In the genomic region with DNA sequence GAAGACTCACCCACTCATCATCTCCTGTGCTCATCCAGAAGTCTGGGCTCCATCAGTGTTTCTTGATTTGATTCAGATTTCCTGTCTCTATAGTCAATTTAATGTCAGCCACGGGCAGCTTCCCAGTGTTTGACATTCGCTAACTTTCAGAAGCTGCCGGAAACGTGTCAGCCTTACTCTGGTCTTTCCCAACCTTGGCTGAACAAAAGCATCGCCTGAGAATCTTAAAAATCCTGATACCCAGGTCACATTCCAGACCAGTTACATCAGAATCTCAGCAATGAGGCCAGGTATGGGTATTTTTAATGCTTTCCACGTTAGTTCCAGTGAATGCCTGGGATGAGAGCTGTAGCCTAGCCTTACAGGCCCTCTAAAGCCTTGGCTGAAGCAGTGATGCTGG, we compare ENCODE assay signal across 24 cellular contexts.
DNase-seq lines count a peak whose midpoint lies in the region; ATAC-seq, FAIRE-seq and TF ChIP-seq lines count a peak whose summit lies in the region.
"Had no signal": no experiment of that assay in that cellular context is flagged by ENCODE, and none has a peak within 500 bp of the region (broad histone marks: within the 10 kb centered on the region; RNA-seq: fewer than 3 reads in every experiment).

No MANE protein-coding gene starts in this region.

- H3K4me3 ChIP-seq in ACC112 (ENCODE audit: low read depth, low read length), result peak overlapping the region; percentile 60; the same call in 1 of the 2 replicates
- no peak overlapping the region for H3K4me3 ChIP-seq in astrocyte (ENCODE audit: insufficient read depth, low read depth, low read length)
- H3K4me3 ChIP-seq in naive thymus-derived CD4-positive, alpha-beta T cell (ENCODE audit: low read length), result no peak overlapping the region
- H3K4me3 ChIP-seq: esophagus muscularis mucosa, SK-N-MC, testis had no signal

- no peaks in the 10 kb centered on the region; the same call in 1 of the 2 replicates for H3K36me3 Mint-ChIP-seq in HFFc6 (ENCODE audit: low read depth)
- no peaks in the 10 kb centered on the region for H3K36me3 Mint-ChIP-seq in astrocyte (ENCODE audit: low read depth, unreplicated experiment)
- H3K36me3 Mint-ChIP-seq in naive thymus-derived CD4-positive, alpha-beta T cell, result no peaks in the 10 kb centered on the region
- H3K36me3 Mint-ChIP-seq: activated CD8-positive, alpha-beta memory T cell treated with anti-CD3 and anti-CD28 coated beads, Interleukin-2, amount 10 ng/mL, durations not matched to agents 7 days and 5 days; CD14-positive monocyte had no signal

- H3K4me2 ChIP-seq in astrocyte (ENCODE audit: low read length), result peak overlapping the region; percentile 32

- H3K9me3 Mint-ChIP-seq in HFFc6, result no peaks in the 10 kb centered on the region
- no peaks in the 10 kb centered on the region for H3K9me3 Mint-ChIP-seq in astrocyte (ENCODE audit: unreplicated experiment)
- H3K9me3 Mint-ChIP-seq in naive thymus-derived CD4-positive, alpha-beta T cell, result peaks cover 0 to 3% (median 0%) of the 10 kb centered on the region in 11 donors
- H3K9me3 Mint-ChIP-seq: activated T-helper 2 cell treated with anti-CD3 and anti-CD28 coated beads, Interferon-gamma antibody, Interleukin-2, Interleukin-4, amounts not matched to agents 10 μg/mL and 5 μg/mL and 100 μg/mL, durations not matched to agents 14 hours and 24 hours and 36 hours had no signal

- no peak overlapping the region for H3K9ac ChIP-seq in astrocyte (ENCODE audit: low read length)

- no peaks in the 10 kb centered on the region for H3K27me3 Mint-ChIP-seq in HFFc6 (ENCODE audit: insufficient read depth)
- peaks cover 4% of the 10 kb centered on the region for H3K27me3 Mint-ChIP-seq in astrocyte (ENCODE audit: low read depth, unreplicated experiment)
- H3K27me3 Mint-ChIP-seq in naive thymus-derived CD4-positive, alpha-beta T cell, result no peaks in the 10 kb centered on the region
- H3K27me3 Mint-ChIP-seq: activated CD8-positive, alpha-beta memory T cell treated with anti-CD3 and anti-CD28 coated beads, Interleukin-2, amount 10 ng/mL, durations not matched to agents 7 days and 5 days had no signal

- H3K27ac Mint-ChIP-seq in HFFc6 (peak overlapping the region; percentile 63; the same call in 1 of the 2 replicates), astrocyte (ENCODE audit: unreplicated experiment) (no peak overlapping the region)
- no peak overlapping the region for H3K27ac Mint-ChIP-seq in naive thymus-derived CD4-positive, alpha-beta T cell
- H3K27ac Mint-ChIP-seq: activated CD8-positive, alpha-beta memory T cell treated with anti-CD3 and anti-CD28 coated beads, Interleukin-2, amount 10 ng/mL, durations not matched to agents 7 days and 5 days; activated T-helper 2 cell treated with anti-CD3 and anti-CD28 coated beads, Interferon-gamma antibody, Interleukin-2, Interleukin-4, amounts not matched to agents 10 μg/mL and 5 μg/mL and 100 μg/mL, durations not matched to agents 14 hours and 24 hours and 36 hours; CD14-positive monocyte; nephron had no signal

- peak overlapping the region; percentile 40 for H2AFZ ChIP-seq in ACC112 (ENCODE audit: low read length, unreplicated experiment)
- H2AFZ ChIP-seq in astrocyte (ENCODE audit: low read depth, low read length), result no peak overlapping the region

- POLR2A ChIA-PET in naive thymus-derived CD4-positive, alpha-beta T cell (lab: Charles Lee), result no interaction called here

- ATAC-seq in GM21619 (IDR thresholded peaks at IDR 0.05; ENCODE audit: unreplicated experiment), result no peak
- no peak for ATAC-seq in naive thymus-derived CD4-positive, alpha-beta T cell
- ATAC-seq: activated CD8-positive, alpha-beta memory T cell treated with anti-CD3 and anti-CD28 coated beads, Interleukin-2, amount 10 ng/mL, durations not matched to agents 7 days and 5 days had no signal

- H4K20me1 ChIP-seq in astrocyte (ENCODE audit: insufficient read depth, low read length), result no peaks in the 10 kb centered on the region

- H3K9me3 ChIP-seq in astrocyte (ENCODE audit: insufficient read depth, low read depth, low read length), result no peaks in the 10 kb centered on the region
- H3K9me3 ChIP-seq in naive thymus-derived CD4-positive, alpha-beta T cell (ENCODE audit: control insufficient read depth in 2 of 3, low read length in 3 of 3), result no peaks in the 10 kb centered on the region
- H3K9me3 ChIP-seq: esophagus muscularis mucosa, testis had no signal

- H3K79me2 ChIP-seq in ACC112 (ENCODE audit: control insufficient read depth, insufficient read depth, low read length, unreplicated experiment) (no peaks in the 10 kb centered on the region), astrocyte (ENCODE audit: insufficient read depth, low read length) (no peaks in the 10 kb centered on the region)

- H3K36me3 ChIP-seq in ACC112 (ENCODE audit: insufficient read depth, low read length) (no peaks in the 10 kb centered on the region), astrocyte (ENCODE audit: insufficient read depth, low read length) (no peaks in the 10 kb centered on the region)
- H3K36me3 ChIP-seq in naive thymus-derived CD4-positive, alpha-beta T cell (ENCODE audit: control insufficient read depth in 2 of 3, insufficient read depth in 3 of 3, low read length in 3 of 3), result no peaks in the 10 kb centered on the region
- H3K36me3 ChIP-seq: esophagus muscularis mucosa had no signal

- H3K4me3 Mint-ChIP-seq in HFFc6 (no peak overlapping the region; the same call in 1 of the 2 replicates), astrocyte (ENCODE audit: unreplicated experiment) (no peak overlapping the region)
- H3K4me3 Mint-ChIP-seq in naive thymus-derived CD4-positive, alpha-beta T cell, result no peak overlapping the region
- H3K4me3 Mint-ChIP-seq: activated CD8-positive, alpha-beta memory T cell treated with anti-CD3 and anti-CD28 coated beads, Interleukin-2, amount 10 ng/mL, durations not matched to agents 7 days and 5 days; CD14-positive monocyte; nephron had no signal

- H3K4me1 Mint-ChIP-seq in HFFc6 (ENCODE audit: low read depth), result peaks cover 38% of the 10 kb centered on the region
- no peaks in the 10 kb centered on the region for H3K4me1 Mint-ChIP-seq in astrocyte (ENCODE audit: low read depth, unreplicated experiment)
- peaks cover 0 to 1% (median 0%) of the 10 kb centered on the region in 7 donors for H3K4me1 Mint-ChIP-seq in naive thymus-derived CD4-positive, alpha-beta T cell
- H3K4me1 Mint-ChIP-seq: activated CD8-positive, alpha-beta memory T cell treated with anti-CD3 and anti-CD28 coated beads, Interleukin-2, amount 10 ng/mL, durations not matched to agents 7 days and 5 days; CD14-positive monocyte had no signal

- peaks cover 26% of the 10 kb centered on the region for H3K4me1 ChIP-seq in ACC112 (ENCODE audit: control insufficient read depth, insufficient read depth, low read length, unreplicated experiment)
- H3K4me1 ChIP-seq in astrocyte (ENCODE audit: insufficient read depth, low read length), result no peaks in the 10 kb centered on the region
- no peaks in the 10 kb centered on the region for H3K4me1 ChIP-seq in naive thymus-derived CD4-positive, alpha-beta T cell (ENCODE audit: control insufficient read depth in 2 of 2, insufficient read depth in 2 of 2, low read length in 2 of 2)
- H3K4me1 ChIP-seq: esophagus muscularis mucosa, testis had no signal

- FAIRE-seq in astrocyte (lab: Jason Lieb, UNC), result peak; percentile 95
- FAIRE-seq: H54 had no signal

- intact Hi-C loops in naive thymus-derived CD4-positive, alpha-beta T cell (cut with micrococcal nuclease), result no loop called here

- TF ChIP-seq CTCF in HFFc6 (IDR thresholded peaks at IDR 0.05) (no peak), astrocyte (IDR thresholded peaks at IDR 0.05; ENCODE audit: insufficient read depth, low read depth, low read length) (no peak)

- H3K27me3 ChIP-seq in ACC112 (ENCODE audit: insufficient read depth, low read length) (no peaks in the 10 kb centered on the region), astrocyte (ENCODE audit: insufficient read depth, low read length) (no peaks in the 10 kb centered on the region)
- H3K27me3 ChIP-seq in naive thymus-derived CD4-positive, alpha-beta T cell (ENCODE audit: control insufficient read depth in 2 of 2, insufficient read depth in 2 of 2, low read length in 2 of 2), result no peaks in the 10 kb centered on the region
- H3K27me3 ChIP-seq: esophagus muscularis mucosa, testis had no signal

- H3K27ac ChIP-seq in ACC112 (ENCODE audit: low read depth, low read length), result peak overlapping the region; percentile 79
- H3K27ac ChIP-seq in astrocyte (ENCODE audit: low read depth, low read length), result peak overlapping the region; percentile 26
- no peak overlapping the region for H3K27ac ChIP-seq in naive thymus-derived CD4-positive, alpha-beta T cell (ENCODE audit: low read depth, low read length)
- H3K27ac ChIP-seq: esophagus muscularis mucosa, SK-N-MC, testis had no signal

- no peak for DNase-seq in HFFc6
- peak; percentile 39 for DNase-seq in astrocyte (ENCODE audit: low read depth)
- peak; percentile 7 for DNase-seq in glomerular visceral epithelial cell (ENCODE audit: extremely low spot score)
- no peak for DNase-seq in SK-N-DZ (ENCODE audit: low spot score)
- no peak for DNase-seq in NCI-H2107 (lab: John Stamatoyannopoulos, UW)
- DNase-seq in naive thymus-derived CD4-positive, alpha-beta T cell, result no peak
- DNase-seq: 8988T; activated CD4-positive, CD25-positive, alpha-beta regulatory T cell treated with anti-CD3 and anti-CD28 coated beads, Interleukin-2, amount 50 U/mL, for 72 hours; activated CD8-positive, alpha-beta memory T cell treated with anti-CD3 and anti-CD28 coated beads, Interleukin-2, amount 10 ng/mL, durations not matched to agents 7 days and 5 days; left cardiac atrium; NCI-H2081; NCI-H69; OCI-M1; stimulated activated CD4-positive, alpha-beta T cell treated with anti-CD3 and anti-CD28 coated beads, Interleukin-12 subunit alpha, Interleukin-12 subunit beta, amount 100 ng/mL, for 4 hours; T-helper 9 cell; testis had no signal

- CTCF ChIA-PET in naive thymus-derived CD4-positive, alpha-beta T cell (lab: Charles Lee), result no interaction called here

Comparison
In these comparisons a context has a peak if more than half of its experiments do, and no peak if none do; other contexts are left out.
1. DNase-seq: peak in astrocyte (single experiment) and glomerular visceral epithelial cell (single experiment); none in HFFc6 (single experiment), SK-N-DZ (single experiment), NCI-H2107 (single experiment) and naive thymus-derived CD4-positive, alpha-beta T cell (0 of 9).